2 cellular contexts compared by ENCODE assay signal in genomic region chr19:44581288-44581687, GRCh38.
TF ChIP-seq lines count a peak whose summit lies in the region.

No MANE protein-coding gene starts in this region.

TF ChIP-seq in IMR-90, 13 proteins besides CTCF, POLR2A, EP300 and RAD21:
- TF ChIP-seq RFX5 (IDR thresholded peaks at IDR 0.05; ENCODE audit: low read depth, low read length) = no peak
- no peak for TF ChIP-seq BHLHE40 (IDR thresholded peaks at IDR 0.05; ENCODE audit: low read depth, low read length)
- no peak for TF ChIP-seq ELK1 (IDR thresholded peaks at IDR 0.05; ENCODE audit: borderline replicate concordance, low read depth, low read length)
- no peak for TF ChIP-seq MAFK (IDR thresholded peaks at IDR 0.05; ENCODE audit: low read depth, low read length)
- no peak for TF ChIP-seq MXI1 (IDR thresholded peaks at IDR 0.05; ENCODE audit: borderline replicate concordance, low read depth, low read length)
- TF ChIP-seq CHD1 (IDR thresholded peaks at IDR 0.05; ENCODE audit: low read depth, low read length) = no peak
- no peak for TF ChIP-seq CEBPB (IDR thresholded peaks at IDR 0.05; ENCODE audit: low read depth, low read length)
- no peak for TF ChIP-seq RCOR1 (IDR thresholded peaks at IDR 0.05; ENCODE audit: insufficient replicate concordance, low read length)
- TF ChIP-seq MAZ (IDR thresholded peaks at IDR 0.05; ENCODE audit: borderline replicate concordance, low read depth, low read length) = no peak
- TF ChIP-seq NFE2L2 (IDR thresholded peaks at IDR 0.05; ENCODE audit: low read depth, low read length) = no peak
- TF ChIP-seq FOS (IDR thresholded peaks at IDR 0.05; ENCODE audit: low read depth, low read length) = no peak
- TF ChIP-seq SMC3 (IDR thresholded peaks at IDR 0.05; ENCODE audit: low read depth, low read length) = no peak
- TF ChIP-seq, protein P1, sequence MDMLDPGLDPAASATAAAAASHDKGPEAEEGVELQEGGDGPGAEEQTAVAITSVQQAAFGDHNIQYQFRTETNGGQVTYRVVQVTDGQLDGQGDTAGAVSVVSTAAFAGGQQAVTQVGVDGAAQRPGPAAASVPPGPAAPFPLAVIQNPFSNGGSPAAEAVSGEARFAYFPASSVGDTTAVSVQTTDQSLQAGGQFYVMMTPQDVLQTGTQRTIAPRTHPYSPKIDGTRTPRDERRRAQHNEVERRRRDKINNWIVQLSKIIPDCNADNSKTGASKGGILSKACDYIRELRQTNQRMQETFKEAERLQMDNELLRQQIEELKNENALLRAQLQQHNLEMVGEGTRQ (IDR thresholded peaks at IDR 0.05; ENCODE audit: low read depth, low read length) = no peak

TF ChIP-seq in H1, 55 proteins besides CTCF, POLR2A, EP300 and RAD21:
- TF ChIP-seq SAP30 (IDR thresholded peaks at IDR 0.05; ENCODE audit: insufficient read depth, insufficient replicate concordance, low read length) (no peak), ZNF274 (IDR thresholded peaks at IDR 0.05; ENCODE audit: borderline replicate concordance, extremely low read depth, low read length) (no peak), SIN3A (conservative IDR thresholded peaks at IDR 0.05 in 1 of 2, IDR thresholded peaks at IDR 0.05 in 1 of 2; ENCODE audit: low read depth in 1 of 2, low read length in 2 of 2) (no peak), KDM5A (IDR thresholded peaks at IDR 0.05; ENCODE audit: low read length) (no peak), CTBP2 (IDR thresholded peaks at IDR 0.05; ENCODE audit: borderline replicate concordance, insufficient read depth, insufficient read length, low read length) (no peak), EGR1 (IDR thresholded peaks at IDR 0.05; ENCODE audit: borderline replicate concordance, low read depth, low read length) (no peak), SP2 (IDR thresholded peaks at IDR 0.05; ENCODE audit: low read length) (no peak)
- TF ChIP-seq, protein P2, sequence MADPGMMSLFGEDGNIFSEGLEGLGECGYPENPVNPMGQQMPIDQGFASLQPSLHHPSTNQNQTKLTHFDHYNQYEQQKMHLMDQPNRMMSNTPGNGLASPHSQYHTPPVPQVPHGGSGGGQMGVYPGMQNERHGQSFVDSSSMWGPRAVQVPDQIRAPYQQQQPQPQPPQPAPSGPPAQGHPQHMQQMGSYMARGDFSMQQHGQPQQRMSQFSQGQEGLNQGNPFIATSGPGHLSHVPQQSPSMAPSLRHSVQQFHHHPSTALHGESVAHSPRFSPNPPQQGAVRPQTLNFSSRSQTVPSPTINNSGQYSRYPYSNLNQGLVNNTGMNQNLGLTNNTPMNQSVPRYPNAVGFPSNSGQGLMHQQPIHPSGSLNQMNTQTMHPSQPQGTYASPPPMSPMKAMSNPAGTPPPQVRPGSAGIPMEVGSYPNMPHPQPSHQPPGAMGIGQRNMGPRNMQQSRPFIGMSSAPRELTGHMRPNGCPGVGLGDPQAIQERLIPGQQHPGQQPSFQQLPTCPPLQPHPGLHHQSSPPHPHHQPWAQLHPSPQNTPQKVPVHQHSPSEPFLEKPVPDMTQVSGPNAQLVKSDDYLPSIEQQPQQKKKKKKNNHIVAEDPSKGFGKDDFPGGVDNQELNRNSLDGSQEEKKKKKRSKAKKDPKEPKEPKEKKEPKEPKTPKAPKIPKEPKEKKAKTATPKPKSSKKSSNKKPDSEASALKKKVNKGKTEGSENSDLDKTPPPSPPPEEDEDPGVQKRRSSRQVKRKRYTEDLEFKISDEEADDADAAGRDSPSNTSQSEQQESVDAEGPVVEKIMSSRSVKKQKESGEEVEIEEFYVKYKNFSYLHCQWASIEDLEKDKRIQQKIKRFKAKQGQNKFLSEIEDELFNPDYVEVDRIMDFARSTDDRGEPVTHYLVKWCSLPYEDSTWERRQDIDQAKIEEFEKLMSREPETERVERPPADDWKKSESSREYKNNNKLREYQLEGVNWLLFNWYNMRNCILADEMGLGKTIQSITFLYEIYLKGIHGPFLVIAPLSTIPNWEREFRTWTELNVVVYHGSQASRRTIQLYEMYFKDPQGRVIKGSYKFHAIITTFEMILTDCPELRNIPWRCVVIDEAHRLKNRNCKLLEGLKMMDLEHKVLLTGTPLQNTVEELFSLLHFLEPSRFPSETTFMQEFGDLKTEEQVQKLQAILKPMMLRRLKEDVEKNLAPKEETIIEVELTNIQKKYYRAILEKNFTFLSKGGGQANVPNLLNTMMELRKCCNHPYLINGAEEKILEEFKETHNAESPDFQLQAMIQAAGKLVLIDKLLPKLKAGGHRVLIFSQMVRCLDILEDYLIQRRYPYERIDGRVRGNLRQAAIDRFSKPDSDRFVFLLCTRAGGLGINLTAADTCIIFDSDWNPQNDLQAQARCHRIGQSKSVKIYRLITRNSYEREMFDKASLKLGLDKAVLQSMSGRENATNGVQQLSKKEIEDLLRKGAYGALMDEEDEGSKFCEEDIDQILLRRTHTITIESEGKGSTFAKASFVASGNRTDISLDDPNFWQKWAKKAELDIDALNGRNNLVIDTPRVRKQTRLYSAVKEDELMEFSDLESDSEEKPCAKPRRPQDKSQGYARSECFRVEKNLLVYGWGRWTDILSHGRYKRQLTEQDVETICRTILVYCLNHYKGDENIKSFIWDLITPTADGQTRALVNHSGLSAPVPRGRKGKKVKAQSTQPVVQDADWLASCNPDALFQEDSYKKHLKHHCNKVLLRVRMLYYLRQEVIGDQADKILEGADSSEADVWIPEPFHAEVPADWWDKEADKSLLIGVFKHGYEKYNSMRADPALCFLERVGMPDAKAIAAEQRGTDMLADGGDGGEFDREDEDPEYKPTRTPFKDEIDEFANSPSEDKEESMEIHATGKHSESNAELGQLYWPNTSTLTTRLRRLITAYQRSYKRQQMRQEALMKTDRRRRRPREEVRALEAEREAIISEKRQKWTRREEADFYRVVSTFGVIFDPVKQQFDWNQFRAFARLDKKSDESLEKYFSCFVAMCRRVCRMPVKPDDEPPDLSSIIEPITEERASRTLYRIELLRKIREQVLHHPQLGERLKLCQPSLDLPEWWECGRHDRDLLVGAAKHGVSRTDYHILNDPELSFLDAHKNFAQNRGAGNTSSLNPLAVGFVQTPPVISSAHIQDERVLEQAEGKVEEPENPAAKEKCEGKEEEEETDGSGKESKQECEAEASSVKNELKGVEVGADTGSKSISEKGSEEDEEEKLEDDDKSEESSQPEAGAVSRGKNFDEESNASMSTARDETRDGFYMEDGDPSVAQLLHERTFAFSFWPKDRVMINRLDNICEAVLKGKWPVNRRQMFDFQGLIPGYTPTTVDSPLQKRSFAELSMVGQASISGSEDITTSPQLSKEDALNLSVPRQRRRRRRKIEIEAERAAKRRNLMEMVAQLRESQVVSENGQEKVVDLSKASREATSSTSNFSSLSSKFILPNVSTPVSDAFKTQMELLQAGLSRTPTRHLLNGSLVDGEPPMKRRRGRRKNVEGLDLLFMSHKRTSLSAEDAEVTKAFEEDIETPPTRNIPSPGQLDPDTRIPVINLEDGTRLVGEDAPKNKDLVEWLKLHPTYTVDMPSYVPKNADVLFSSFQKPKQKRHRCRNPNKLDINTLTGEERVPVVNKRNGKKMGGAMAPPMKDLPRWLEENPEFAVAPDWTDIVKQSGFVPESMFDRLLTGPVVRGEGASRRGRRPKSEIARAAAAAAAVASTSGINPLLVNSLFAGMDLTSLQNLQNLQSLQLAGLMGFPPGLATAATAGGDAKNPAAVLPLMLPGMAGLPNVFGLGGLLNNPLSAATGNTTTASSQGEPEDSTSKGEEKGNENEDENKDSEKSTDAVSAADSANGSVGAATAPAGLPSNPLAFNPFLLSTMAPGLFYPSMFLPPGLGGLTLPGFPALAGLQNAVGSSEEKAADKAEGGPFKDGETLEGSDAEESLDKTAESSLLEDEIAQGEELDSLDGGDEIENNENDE (IDR thresholded peaks at IDR 0.05; ENCODE audit: insufficient replicate concordance, low read length) = no peak
